1 cellular context compared by ENCODE assay signal in the genomic region with DNA sequence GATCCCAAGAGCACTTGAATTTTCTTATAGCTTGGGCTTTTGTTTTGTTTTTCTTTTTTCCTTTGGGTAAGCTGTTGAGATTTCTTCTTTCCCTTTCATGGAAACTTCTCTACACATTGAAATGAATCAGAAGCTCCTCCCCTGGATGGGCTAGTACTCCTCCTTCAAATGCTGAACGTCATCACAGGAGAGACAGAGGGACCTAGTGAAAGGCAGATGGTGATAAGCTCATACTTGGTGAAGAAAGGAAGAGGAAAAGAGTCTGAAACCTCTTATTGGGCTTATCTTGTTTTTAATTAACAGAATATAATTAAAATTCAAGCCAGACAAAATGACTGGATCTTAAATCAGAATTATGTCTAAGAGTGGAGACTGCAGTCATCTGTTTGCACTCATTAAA.
TF ChIP-seq lines count a peak whose summit lies in the region.

No MANE protein-coding gene starts in this region.

TF ChIP-seq in WTC11, 78 proteins besides CTCF, POLR2A, EP300 and RAD21 (continued from another document):
- TF ChIP-seq, protein P1, sequence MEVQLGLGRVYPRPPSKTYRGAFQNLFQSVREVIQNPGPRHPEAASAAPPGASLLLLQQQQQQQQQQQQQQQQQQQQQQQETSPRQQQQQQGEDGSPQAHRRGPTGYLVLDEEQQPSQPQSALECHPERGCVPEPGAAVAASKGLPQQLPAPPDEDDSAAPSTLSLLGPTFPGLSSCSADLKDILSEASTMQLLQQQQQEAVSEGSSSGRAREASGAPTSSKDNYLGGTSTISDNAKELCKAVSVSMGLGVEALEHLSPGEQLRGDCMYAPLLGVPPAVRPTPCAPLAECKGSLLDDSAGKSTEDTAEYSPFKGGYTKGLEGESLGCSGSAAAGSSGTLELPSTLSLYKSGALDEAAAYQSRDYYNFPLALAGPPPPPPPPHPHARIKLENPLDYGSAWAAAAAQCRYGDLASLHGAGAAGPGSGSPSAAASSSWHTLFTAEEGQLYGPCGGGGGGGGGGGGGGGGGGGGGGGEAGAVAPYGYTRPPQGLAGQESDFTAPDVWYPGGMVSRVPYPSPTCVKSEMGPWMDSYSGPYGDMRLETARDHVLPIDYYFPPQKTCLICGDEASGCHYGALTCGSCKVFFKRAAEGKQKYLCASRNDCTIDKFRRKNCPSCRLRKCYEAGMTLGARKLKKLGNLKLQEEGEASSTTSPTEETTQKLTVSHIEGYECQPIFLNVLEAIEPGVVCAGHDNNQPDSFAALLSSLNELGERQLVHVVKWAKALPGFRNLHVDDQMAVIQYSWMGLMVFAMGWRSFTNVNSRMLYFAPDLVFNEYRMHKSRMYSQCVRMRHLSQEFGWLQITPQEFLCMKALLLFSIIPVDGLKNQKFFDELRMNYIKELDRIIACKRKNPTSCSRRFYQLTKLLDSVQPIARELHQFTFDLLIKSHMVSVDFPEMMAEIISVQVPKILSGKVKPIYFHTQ (CRISPR knock-in tag; IDR thresholded peaks at IDR 0.05): no peak
- TF ChIP-seq, protein P2, sequence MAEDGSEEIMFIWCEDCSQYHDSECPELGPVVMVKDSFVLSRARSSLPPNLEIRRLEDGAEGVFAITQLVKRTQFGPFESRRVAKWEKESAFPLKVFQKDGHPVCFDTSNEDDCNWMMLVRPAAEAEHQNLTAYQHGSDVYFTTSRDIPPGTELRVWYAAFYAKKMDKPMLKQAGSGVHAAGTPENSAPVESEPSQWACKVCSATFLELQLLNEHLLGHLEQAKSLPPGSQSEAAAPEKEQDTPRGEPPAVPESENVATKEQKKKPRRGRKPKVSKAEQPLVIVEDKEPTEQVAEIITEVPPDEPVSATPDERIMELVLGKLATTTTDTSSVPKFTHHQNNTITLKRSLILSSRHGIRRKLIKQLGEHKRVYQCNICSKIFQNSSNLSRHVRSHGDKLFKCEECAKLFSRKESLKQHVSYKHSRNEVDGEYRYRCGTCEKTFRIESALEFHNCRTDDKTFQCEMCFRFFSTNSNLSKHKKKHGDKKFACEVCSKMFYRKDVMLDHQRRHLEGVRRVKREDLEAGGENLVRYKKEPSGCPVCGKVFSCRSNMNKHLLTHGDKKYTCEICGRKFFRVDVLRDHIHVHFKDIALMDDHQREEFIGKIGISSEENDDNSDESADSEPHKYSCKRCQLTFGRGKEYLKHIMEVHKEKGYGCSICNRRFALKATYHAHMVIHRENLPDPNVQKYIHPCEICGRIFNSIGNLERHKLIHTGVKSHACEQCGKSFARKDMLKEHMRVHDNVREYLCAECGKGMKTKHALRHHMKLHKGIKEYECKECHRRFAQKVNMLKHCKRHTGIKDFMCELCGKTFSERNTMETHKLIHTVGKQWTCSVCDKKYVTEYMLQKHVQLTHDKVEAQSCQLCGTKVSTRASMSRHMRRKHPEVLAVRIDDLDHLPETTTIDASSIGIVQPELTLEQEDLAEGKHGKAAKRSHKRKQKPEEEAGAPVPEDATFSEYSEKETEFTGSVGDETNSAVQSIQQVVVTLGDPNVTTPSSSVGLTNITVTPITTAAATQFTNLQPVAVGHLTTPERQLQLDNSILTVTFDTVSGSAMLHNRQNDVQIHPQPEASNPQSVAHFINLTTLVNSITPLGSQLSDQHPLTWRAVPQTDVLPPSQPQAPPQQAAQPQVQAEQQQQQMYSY (CRISPR knock-in tag; IDR thresholded peaks at IDR 0.05): no peak
- no peak for TF ChIP-seq GABPB1 (CRISPR knock-in tag; IDR thresholded peaks at IDR 0.05)
- TF ChIP-seq NFYB (CRISPR knock-in tag; conservative IDR thresholded peaks at IDR 0.05; ENCODE audit: low read depth): no peak
- TF ChIP-seq, protein P3, sequence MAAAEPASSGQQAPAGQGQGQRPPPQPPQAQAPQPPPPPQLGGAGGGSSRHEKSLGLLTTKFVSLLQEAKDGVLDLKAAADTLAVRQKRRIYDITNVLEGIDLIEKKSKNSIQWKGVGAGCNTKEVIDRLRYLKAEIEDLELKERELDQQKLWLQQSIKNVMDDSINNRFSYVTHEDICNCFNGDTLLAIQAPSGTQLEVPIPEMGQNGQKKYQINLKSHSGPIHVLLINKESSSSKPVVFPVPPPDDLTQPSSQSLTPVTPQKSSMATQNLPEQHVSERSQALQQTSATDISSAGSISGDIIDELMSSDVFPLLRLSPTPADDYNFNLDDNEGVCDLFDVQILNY (CRISPR knock-in tag; IDR thresholded peaks at IDR 0.05): no peak
- no peak for TF ChIP-seq NR1H2 (CRISPR knock-in tag; IDR thresholded peaks at IDR 0.05)
- no peak for TF ChIP-seq ETV6 (CRISPR knock-in tag; IDR thresholded peaks at IDR 0.05)
- no peak for TF ChIP-seq JUN (CRISPR knock-in tag; IDR thresholded peaks at IDR 0.05)
- no peak for TF ChIP-seq FOXJ3 (CRISPR knock-in tag; IDR thresholded peaks at IDR 0.05; ENCODE audit: borderline replicate concordance)
- TF ChIP-seq, protein P4, sequence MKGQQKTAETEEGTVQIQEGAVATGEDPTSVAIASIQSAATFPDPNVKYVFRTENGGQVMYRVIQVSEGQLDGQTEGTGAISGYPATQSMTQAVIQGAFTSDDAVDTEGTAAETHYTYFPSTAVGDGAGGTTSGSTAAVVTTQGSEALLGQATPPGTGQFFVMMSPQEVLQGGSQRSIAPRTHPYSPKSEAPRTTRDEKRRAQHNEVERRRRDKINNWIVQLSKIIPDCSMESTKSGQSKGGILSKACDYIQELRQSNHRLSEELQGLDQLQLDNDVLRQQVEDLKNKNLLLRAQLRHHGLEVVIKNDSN (CRISPR knock-in tag; IDR thresholded peaks at IDR 0.05): no peak
- no peak for TF ChIP-seq ZNF423 (CRISPR knock-in tag; IDR thresholded peaks at IDR 0.05)
- TF ChIP-seq, protein P5, sequence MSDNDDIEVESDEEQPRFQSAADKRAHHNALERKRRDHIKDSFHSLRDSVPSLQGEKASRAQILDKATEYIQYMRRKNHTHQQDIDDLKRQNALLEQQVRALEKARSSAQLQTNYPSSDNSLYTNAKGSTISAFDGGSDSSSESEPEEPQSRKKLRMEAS (CRISPR knock-in tag; IDR thresholded peaks at IDR 0.05): no peak
- TF ChIP-seq GRHL2 (CRISPR knock-in tag; IDR thresholded peaks at IDR 0.05; ENCODE audit: insufficient replicate concordance, severe bottlenecking): no peak
- TF ChIP-seq, protein P6, sequence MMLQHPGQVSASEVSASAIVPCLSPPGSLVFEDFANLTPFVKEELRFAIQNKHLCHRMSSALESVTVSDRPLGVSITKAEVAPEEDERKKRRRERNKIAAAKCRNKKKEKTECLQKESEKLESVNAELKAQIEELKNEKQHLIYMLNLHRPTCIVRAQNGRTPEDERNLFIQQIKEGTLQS (CRISPR knock-in tag; conservative IDR thresholded peaks at IDR 0.05): no peak
- no peak for TF ChIP-seq ESRRA (CRISPR knock-in tag; IDR thresholded peaks at IDR 0.05; ENCODE audit: borderline replicate concordance)
